In genomic region chrX:15158736-15159406, GRCh38 we compare ENCODE assay signal across 10 cellular contexts.
DNase-seq lines count a peak whose midpoint lies in the region; ATAC-seq and TF ChIP-seq lines count a peak whose summit lies in the region.
"Had no signal": no experiment of that assay in that cellular context is flagged by ENCODE, and none has a peak within 500 bp of the region (broad histone marks: within the 10 kb centered on the region; RNA-seq: fewer than 3 reads in every experiment).

No MANE protein-coding gene starts in this region.

- H3K27me3 ChIP-seq in vagina, result no peaks in the 10 kb centered on the region

- H3K9me3 ChIP-seq in vagina, result no peaks in the 10 kb centered on the region

- H3K36me3 ChIP-seq in vagina, result no peaks in the 10 kb centered on the region

- DNase-seq in ELR (ENCODE audit: low read depth), result peak; percentile 3
- peak; percentile 15 for DNase-seq in activated naive CD4-positive, alpha-beta T cell treated with anti-CD3 and anti-CD28 coated beads, Interleukin-2, amount 50 U/mL, for 16 hours
- no peak for DNase-seq in SW 1271 (lab: John Stamatoyannopoulos, UW)
- no peak for DNase-seq in islet precursor cell
- no peak for DNase-seq in vagina (ENCODE audit: extremely low spot score in 2 of 2)
- DNase-seq in COLO829 (ENCODE audit: low spot score), result no peak
- DNase-seq: DMS 273 treated with DMSO at 0.1 percent for 48 hours had no signal

- H3K27ac ChIP-seq in vagina, result no peak overlapping the region

- no peaks in the 10 kb centered on the region for H3K4me1 ChIP-seq in vagina

- TF ChIP-seq POLR2A in vagina (IDR thresholded peaks at IDR 0.05), result no peak

- TF ChIP-seq CTCF in vagina (IDR thresholded peaks at IDR 0.05), result no peak

- peak; percentile 67 for ATAC-seq in GM19463 (IDR thresholded peaks at IDR 0.05; ENCODE audit: unreplicated experiment)
- peak; percentile 66 for ATAC-seq in HG03280 (IDR thresholded peaks at IDR 0.05; ENCODE audit: unreplicated experiment)
- ATAC-seq: K562 had no signal

- no peak overlapping the region for H3K4me3 ChIP-seq in vagina
- H3K4me3 ChIP-seq: K562 had no signal

- intact Hi-C loops in vagina (cut with DNase I), result no loop called here

Comparison
In these comparisons a context has a peak if more than half of its experiments do, and no peak if none do; other contexts are left out.
1. DNase-seq: peak in ELR (single experiment) and activated naive CD4-positive, alpha-beta T cell treated with anti-CD3 and anti-CD28 coated beads, Interleukin-2, amount 50 U/mL, for 16 hours (single experiment); none in SW 1271 (0 of 2), islet precursor cell (single experiment), vagina (0 of 2) and COLO829 (single experiment).